25 cellular contexts compared by ENCODE assay signal in genomic region chr2:73054980-73055379, GRCh38.
"Had no signal": no experiment of that assay in that cellular context is flagged by ENCODE, and none has a peak within 500 bp of the region (broad histone marks: within the 10 kb centered on the region; RNA-seq: fewer than 3 reads in every experiment).

No MANE protein-coding gene starts in this region.

- H3K9me3 ChIP-seq: colonic mucosa, gastrocnemius medialis had no signal

- H3K36me3 ChIP-seq: colonic mucosa, lower lobe of right lung had no signal

- DNase-seq: colonic mucosa; dermis blood vessel endothelial cell; dorsolateral prefrontal cortex; effector CD4-positive, alpha-beta T cell; effector memory CD4-positive, alpha-beta T cell; erythroblast; esophagus squamous epithelium; foreskin fibroblast; foreskin melanocyte; gastrocnemius medialis; glutamatergic neuron; head of caudate nucleus; heart right ventricle; hippocampal formation; left colon; left lung; left ventricle myocardium superior; lower lobe of right lung; mesenchymal stem cell; mucosa of descending colon; naive B cell had no signal

- H3K4me3 ChIP-seq: colonic mucosa, dorsolateral prefrontal cortex, esophagus squamous epithelium, gastrocnemius medialis, heart right ventricle, left lung, lower lobe of right lung, mucosa of descending colon had no signal

- ATAC-seq: esophagus mucosa, gastrocnemius medialis, heart right ventricle, left colon, left lung, left ventricle myocardium superior, lower lobe of right lung, mucosa of descending colon had no signal

- H3K4me1 ChIP-seq: colonic mucosa, esophagus squamous epithelium, left lung, lower lobe of right lung had no signal

- H3K27ac ChIP-seq: colonic mucosa, epithelial cell of prostate, esophagus squamous epithelium, gastrocnemius medialis, heart right ventricle, left lung, lower lobe of right lung had no signal

- H3K27me3 ChIP-seq: colonic mucosa, dorsolateral prefrontal cortex, esophagus squamous epithelium, gastrocnemius medialis, heart right ventricle, left lung had no signal

- FAIRE-seq: islet of Langerhans, keratinocyte had no signal
